1 cellular context compared by ENCODE assay signal in the genomic region with DNA sequence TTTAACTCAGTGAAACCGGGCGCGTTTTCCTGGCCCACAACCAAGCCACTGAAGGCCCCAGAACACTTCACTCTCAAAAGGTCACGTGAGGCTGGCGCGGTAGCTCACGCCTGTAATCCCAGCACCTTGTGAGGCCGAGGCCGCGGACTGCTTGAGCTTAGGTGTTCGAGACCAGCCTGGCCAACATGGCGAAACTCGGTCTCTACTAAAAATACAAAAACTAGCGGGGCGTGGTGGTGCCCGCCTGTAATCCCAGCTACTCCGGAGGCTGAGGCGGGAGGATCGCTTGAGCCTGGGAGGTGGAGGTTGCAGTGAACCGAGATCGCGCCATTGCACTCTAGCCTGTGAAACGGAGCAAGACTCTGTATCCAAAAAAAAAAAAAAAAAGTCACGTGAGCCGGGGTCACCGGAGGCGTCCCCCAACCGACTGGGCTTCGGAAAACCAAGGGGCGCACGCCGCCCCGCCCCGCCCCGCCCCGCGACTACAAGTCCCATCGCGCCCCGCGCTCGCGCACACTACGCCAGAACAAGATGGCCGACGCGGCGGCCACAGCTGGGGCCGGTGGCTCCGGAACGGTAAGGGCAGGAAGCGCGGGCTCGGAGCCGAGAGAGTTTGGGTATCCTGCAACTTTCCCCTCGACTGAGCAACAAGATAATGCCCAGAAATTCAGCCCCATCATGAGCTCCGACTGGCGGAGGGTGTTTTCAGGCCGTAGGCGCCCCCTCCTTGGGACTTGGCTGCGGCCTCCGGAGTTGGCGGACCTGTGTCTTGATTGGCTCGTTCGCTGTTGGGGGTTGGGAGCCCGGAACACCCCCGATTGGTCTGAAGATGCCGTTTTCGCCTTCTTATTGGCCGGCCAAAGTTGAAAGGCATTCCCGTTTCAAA.
TF ChIP-seq lines count a peak whose summit lies in the region.

A gene with protein sequence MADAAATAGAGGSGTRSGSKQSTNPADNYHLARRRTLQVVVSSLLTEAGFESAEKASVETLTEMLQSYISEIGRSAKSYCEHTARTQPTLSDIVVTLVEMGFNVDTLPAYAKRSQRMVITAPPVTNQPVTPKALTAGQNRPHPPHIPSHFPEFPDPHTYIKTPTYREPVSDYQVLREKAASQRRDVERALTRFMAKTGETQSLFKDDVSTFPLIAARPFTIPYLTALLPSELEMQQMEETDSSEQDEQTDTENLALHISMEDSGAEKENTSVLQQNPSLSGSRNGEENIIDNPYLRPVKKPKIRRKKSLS (plus strand): TSS at position 514 of the 886 bp plus-strand sequence. CDS start 18 bp downstream, at position 532.

TF ChIP-seq in K562, 482 proteins besides CTCF, POLR2A, EP300 and RAD21 (continued from another document and continues in another):
- TF ChIP-seq, protein P1, sequence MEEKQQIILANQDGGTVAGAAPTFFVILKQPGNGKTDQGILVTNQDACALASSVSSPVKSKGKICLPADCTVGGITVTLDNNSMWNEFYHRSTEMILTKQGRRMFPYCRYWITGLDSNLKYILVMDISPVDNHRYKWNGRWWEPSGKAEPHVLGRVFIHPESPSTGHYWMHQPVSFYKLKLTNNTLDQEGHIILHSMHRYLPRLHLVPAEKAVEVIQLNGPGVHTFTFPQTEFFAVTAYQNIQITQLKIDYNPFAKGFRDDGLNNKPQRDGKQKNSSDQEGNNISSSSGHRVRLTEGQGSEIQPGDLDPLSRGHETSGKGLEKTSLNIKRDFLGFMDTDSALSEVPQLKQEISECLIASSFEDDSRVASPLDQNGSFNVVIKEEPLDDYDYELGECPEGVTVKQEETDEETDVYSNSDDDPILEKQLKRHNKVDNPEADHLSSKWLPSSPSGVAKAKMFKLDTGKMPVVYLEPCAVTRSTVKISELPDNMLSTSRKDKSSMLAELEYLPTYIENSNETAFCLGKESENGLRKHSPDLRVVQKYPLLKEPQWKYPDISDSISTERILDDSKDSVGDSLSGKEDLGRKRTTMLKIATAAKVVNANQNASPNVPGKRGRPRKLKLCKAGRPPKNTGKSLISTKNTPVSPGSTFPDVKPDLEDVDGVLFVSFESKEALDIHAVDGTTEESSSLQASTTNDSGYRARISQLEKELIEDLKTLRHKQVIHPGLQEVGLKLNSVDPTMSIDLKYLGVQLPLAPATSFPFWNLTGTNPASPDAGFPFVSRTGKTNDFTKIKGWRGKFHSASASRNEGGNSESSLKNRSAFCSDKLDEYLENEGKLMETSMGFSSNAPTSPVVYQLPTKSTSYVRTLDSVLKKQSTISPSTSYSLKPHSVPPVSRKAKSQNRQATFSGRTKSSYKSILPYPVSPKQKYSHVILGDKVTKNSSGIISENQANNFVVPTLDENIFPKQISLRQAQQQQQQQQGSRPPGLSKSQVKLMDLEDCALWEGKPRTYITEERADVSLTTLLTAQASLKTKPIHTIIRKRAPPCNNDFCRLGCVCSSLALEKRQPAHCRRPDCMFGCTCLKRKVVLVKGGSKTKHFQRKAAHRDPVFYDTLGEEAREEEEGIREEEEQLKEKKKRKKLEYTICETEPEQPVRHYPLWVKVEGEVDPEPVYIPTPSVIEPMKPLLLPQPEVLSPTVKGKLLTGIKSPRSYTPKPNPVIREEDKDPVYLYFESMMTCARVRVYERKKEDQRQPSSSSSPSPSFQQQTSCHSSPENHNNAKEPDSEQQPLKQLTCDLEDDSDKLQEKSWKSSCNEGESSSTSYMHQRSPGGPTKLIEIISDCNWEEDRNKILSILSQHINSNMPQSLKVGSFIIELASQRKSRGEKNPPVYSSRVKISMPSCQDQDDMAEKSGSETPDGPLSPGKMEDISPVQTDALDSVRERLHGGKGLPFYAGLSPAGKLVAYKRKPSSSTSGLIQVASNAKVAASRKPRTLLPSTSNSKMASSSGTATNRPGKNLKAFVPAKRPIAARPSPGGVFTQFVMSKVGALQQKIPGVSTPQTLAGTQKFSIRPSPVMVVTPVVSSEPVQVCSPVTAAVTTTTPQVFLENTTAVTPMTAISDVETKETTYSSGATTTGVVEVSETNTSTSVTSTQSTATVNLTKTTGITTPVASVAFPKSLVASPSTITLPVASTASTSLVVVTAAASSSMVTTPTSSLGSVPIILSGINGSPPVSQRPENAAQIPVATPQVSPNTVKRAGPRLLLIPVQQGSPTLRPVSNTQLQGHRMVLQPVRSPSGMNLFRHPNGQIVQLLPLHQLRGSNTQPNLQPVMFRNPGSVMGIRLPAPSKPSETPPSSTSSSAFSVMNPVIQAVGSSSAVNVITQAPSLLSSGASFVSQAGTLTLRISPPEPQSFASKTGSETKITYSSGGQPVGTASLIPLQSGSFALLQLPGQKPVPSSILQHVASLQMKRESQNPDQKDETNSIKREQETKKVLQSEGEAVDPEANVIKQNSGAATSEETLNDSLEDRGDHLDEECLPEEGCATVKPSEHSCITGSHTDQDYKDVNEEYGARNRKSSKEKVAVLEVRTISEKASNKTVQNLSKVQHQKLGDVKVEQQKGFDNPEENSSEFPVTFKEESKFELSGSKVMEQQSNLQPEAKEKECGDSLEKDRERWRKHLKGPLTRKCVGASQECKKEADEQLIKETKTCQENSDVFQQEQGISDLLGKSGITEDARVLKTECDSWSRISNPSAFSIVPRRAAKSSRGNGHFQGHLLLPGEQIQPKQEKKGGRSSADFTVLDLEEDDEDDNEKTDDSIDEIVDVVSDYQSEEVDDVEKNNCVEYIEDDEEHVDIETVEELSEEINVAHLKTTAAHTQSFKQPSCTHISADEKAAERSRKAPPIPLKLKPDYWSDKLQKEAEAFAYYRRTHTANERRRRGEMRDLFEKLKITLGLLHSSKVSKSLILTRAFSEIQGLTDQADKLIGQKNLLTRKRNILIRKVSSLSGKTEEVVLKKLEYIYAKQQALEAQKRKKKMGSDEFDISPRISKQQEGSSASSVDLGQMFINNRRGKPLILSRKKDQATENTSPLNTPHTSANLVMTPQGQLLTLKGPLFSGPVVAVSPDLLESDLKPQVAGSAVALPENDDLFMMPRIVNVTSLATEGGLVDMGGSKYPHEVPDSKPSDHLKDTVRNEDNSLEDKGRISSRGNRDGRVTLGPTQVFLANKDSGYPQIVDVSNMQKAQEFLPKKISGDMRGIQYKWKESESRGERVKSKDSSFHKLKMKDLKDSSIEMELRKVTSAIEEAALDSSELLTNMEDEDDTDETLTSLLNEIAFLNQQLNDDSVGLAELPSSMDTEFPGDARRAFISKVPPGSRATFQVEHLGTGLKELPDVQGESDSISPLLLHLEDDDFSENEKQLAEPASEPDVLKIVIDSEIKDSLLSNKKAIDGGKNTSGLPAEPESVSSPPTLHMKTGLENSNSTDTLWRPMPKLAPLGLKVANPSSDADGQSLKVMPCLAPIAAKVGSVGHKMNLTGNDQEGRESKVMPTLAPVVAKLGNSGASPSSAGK (IDR thresholded peaks at IDR 0.05) = no peak
- TF ChIP-seq, protein P2, sequence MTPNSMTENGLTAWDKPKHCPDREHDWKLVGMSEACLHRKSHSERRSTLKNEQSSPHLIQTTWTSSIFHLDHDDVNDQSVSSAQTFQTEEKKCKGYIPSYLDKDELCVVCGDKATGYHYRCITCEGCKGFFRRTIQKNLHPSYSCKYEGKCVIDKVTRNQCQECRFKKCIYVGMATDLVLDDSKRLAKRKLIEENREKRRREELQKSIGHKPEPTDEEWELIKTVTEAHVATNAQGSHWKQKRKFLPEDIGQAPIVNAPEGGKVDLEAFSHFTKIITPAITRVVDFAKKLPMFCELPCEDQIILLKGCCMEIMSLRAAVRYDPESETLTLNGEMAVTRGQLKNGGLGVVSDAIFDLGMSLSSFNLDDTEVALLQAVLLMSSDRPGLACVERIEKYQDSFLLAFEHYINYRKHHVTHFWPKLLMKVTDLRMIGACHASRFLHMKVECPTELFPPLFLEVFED (CRISPR knock-in tag; conservative IDR thresholded peaks at IDR 0.05) = no peak
- no peak for TF ChIP-seq ZNF445 (CRISPR knock-in tag; IDR thresholded peaks at IDR 0.05; ENCODE audit: low read depth)
- peak; percentile 56; the same call in 1 of the 2 replicates for TF ChIP-seq MYBL2 (IDR thresholded peaks at IDR 0.05; ENCODE audit: low read depth)
- no peak for TF ChIP-seq MYBL2 (CRISPR knock-in tag; IDR thresholded peaks at IDR 0.05; ENCODE audit: borderline replicate concordance)
- TF ChIP-seq NFRKB (IDR thresholded peaks at IDR 0.05; ENCODE audit: low read depth) = peak; percentile 98
- 0 out of 2 replicates have a peak, but pooled peaks have one; percentile 24 for TF ChIP-seq NR2C2 (CRISPR knock-in tag; IDR thresholded peaks at IDR 0.05)
- TF ChIP-seq NR2C2 (tag; IDR thresholded peaks at IDR 0.05) = peak; percentile 91
- TF ChIP-seq ESRRB (CRISPR knock-in tag; IDR thresholded peaks at IDR 0.05; ENCODE audit: borderline replicate concordance) = no peak
- TF ChIP-seq ETV6 (IDR thresholded peaks at IDR 0.05; ENCODE audit: borderline replicate concordance in 1 of 2, low read depth in 2 of 2, low read length in 1 of 2) = no peak
- TF ChIP-seq ETV6 (CRISPR knock-in tag; IDR thresholded peaks at IDR 0.05; ENCODE audit: borderline replicate concordance) = no peak
- TF ChIP-seq, protein P3, sequence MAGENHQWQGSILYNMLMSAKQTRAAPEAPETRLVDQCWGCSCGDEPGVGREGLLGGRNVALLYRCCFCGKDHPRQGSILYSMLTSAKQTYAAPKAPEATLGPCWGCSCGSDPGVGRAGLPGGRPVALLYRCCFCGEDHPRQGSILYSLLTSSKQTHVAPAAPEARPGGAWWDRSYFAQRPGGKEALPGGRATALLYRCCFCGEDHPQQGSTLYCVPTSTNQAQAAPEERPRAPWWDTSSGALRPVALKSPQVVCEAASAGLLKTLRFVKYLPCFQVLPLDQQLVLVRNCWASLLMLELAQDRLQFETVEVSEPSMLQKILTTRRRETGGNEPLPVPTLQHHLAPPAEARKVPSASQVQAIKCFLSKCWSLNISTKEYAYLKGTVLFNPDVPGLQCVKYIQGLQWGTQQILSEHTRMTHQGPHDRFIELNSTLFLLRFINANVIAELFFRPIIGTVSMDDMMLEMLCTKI (IDR thresholded peaks at IDR 0.05; ENCODE audit: partially characterized antibody) = no peak
- no peak for TF ChIP-seq ETS2 (tag; IDR thresholded peaks at IDR 0.05; ENCODE audit: borderline replicate concordance, poor library complexity, severe bottlenecking)
- TF ChIP-seq, protein P4, sequence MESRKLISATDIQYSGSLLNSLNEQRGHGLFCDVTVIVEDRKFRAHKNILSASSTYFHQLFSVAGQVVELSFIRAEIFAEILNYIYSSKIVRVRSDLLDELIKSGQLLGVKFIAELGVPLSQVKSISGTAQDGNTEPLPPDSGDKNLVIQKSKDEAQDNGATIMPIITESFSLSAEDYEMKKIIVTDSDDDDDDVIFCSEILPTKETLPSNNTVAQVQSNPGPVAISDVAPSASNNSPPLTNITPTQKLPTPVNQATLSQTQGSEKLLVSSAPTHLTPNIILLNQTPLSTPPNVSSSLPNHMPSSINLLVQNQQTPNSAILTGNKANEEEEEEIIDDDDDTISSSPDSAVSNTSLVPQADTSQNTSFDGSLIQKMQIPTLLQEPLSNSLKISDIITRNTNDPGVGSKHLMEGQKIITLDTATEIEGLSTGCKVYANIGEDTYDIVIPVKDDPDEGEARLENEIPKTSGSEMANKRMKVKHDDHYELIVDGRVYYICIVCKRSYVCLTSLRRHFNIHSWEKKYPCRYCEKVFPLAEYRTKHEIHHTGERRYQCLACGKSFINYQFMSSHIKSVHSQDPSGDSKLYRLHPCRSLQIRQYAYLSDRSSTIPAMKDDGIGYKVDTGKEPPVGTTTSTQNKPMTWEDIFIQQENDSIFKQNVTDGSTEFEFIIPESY (CRISPR knock-in tag; IDR thresholded peaks at IDR 0.05) = peak; percentile 96
- TF ChIP-seq ZNF232 (CRISPR knock-in tag; IDR thresholded peaks at IDR 0.05) = no peak
- TF ChIP-seq, protein P5, sequence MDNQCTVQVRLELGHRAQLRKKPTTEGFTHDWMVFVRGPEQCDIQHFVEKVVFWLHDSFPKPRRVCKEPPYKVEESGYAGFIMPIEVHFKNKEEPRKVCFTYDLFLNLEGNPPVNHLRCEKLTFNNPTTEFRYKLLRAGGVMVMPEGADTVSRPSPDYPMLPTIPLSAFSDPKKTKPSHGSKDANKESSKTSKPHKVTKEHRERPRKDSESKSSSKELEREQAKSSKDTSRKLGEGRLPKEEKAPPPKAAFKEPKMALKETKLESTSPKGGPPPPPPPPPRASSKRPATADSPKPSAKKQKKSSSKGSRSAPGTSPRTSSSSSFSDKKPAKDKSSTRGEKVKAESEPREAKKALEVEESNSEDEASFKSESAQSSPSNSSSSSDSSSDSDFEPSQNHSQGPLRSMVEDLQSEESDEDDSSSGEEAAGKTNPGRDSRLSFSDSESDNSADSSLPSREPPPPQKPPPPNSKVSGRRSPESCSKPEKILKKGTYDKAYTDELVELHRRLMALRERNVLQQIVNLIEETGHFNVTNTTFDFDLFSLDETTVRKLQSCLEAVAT (IDR thresholded peaks at IDR 0.05) = peak in 1 of 2 experiments; percentile 89; a peak in 2 of 4 replicates
- TF ChIP-seq, protein P6, sequence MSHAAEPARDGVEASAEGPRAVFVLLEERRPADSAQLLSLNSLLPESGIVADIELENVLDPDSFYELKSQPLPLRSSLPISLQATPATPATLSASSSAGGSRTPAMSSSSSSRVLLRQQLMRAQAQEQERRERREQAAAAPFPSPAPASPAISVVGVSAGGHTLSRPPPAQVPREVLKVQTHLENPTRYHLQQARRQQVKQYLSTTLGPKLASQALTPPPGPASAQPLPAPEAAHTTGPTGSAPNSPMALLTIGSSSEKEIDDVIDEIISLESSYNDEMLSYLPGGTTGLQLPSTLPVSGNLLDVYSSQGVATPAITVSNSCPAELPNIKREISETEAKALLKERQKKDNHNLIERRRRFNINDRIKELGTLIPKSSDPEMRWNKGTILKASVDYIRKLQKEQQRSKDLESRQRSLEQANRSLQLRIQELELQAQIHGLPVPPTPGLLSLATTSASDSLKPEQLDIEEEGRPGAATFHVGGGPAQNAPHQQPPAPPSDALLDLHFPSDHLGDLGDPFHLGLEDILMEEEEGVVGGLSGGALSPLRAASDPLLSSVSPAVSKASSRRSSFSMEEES (CRISPR knock-in tag; IDR thresholded peaks at IDR 0.05) = peak; percentile 91
- no peak for TF ChIP-seq ZNF764 (CRISPR knock-in tag; IDR thresholded peaks at IDR 0.05; ENCODE audit: low read depth)
- peak; percentile 36 for TF ChIP-seq SAP30 (IDR thresholded peaks at IDR 0.05; ENCODE audit: borderline replicate concordance, insufficient read depth, low read depth, low read length, poor library complexity, severe bottlenecking)
- TF ChIP-seq, protein P7, sequence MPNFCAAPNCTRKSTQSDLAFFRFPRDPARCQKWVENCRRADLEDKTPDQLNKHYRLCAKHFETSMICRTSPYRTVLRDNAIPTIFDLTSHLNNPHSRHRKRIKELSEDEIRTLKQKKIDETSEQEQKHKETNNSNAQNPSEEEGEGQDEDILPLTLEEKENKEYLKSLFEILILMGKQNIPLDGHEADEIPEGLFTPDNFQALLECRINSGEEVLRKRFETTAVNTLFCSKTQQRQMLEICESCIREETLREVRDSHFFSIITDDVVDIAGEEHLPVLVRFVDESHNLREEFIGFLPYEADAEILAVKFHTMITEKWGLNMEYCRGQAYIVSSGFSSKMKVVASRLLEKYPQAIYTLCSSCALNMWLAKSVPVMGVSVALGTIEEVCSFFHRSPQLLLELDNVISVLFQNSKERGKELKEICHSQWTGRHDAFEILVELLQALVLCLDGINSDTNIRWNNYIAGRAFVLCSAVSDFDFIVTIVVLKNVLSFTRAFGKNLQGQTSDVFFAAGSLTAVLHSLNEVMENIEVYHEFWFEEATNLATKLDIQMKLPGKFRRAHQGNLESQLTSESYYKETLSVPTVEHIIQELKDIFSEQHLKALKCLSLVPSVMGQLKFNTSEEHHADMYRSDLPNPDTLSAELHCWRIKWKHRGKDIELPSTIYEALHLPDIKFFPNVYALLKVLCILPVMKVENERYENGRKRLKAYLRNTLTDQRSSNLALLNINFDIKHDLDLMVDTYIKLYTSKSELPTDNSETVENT (CRISPR knock-in tag; IDR thresholded peaks at IDR 0.05) = peak; percentile 96
- TF ChIP-seq CBFA2T2 (conservative IDR thresholded peaks at IDR 0.05) = peak; percentile 58
- TF ChIP-seq DDX20 (tag; IDR thresholded peaks at IDR 0.05; ENCODE audit: low read depth) = no peak
